Comparison of ENCODE assay signal across 22 cellular contexts in genomic region chr10:71918992-71919391, GRCh38. TPM values are rescaled to one million over a fixed set of nuclear protein-coding genes. Genes with fewer than 3 reads are reported as not detected.
DNase-seq lines count a peak whose midpoint lies in the region; ATAC-seq, FAIRE-seq and TF ChIP-seq lines count a peak whose summit lies in the region.
"Had no signal": no experiment of that assay in that cellular context is flagged by ENCODE, and none has a peak within 500 bp of the region (broad histone marks: within the 10 kb centered on the region; RNA-seq: fewer than 3 reads in every experiment).

No MANE protein-coding gene starts in this region.

- H3K36me3 ChIP-seq in HepG2 (replicated peaks in 1 of 2; ENCODE audit: control insufficient read depth in 1 of 2, insufficient read depth in 2 of 2, low read length in 2 of 2): no peaks in the 10 kb centered on the region
- no peaks in the 10 kb centered on the region for H3K36me3 ChIP-seq in thymus (ENCODE audit: control insufficient read depth, insufficient read depth)
- H3K36me3 ChIP-seq: BE2C, HAP-1 had no signal

- no peak for TF ChIP-seq POLR2A in HepG2 (IDR thresholded peaks at IDR 0.05; ENCODE audit: insufficient read depth in 1 of 2, low read depth in 2 of 2, low read length in 2 of 2)

- no peaks in the 10 kb centered on the region; a peak in 2 of 5 replicates for H3K27me3 ChIP-seq in HepG2 (ENCODE audit: control insufficient read depth in 1 of 2, insufficient read depth in 2 of 2, low read length in 2 of 2)
- H3K27me3 ChIP-seq in thymus (ENCODE audit: control insufficient read depth, insufficient read depth): no peaks in the 10 kb centered on the region
- H3K27me3 ChIP-seq: BE2C had no signal

- H3K9me3 Mint-ChIP-seq in activated naive CD4-positive, alpha-beta T cell treated with anti-CD3 and anti-CD28 coated beads, Interleukin-2, amount 10 ng/mL, durations not matched to agents 7 days and 5 days: peaks cover 3% of the 10 kb centered on the region

- H3K4me3 ChIP-seq in HepG2 (replicated peaks in 1 of 3; ENCODE audit: insufficient read depth in 1 of 3, low read depth in 2 of 3, low read length in 3 of 3) (no peak overlapping the region), thymus (ENCODE audit: low read length) (no peak overlapping the region)
- H3K4me3 ChIP-seq: GM12878, HAP-1 had no signal

- no peak for DNase-seq in RWPE1 (ENCODE audit: low spot score)
- no peak for DNase-seq in epithelial cell of prostate (ENCODE audit: low read depth, low spot score)
- DNase-seq in HepG2 (ENCODE audit: low spot score): no peak
- no peak for DNase-seq in mucosa of gallbladder (ENCODE audit: low spot score)
- no peak for DNase-seq in effector CD4-positive, alpha-beta T cell
- no peak for DNase-seq in activated naive CD4-positive, alpha-beta T cell treated with anti-CD3 and anti-CD28 coated beads, Interleukin-2, amount 10 ng/mL, durations not matched to agents 7 days and 5 days
- DNase-seq: ACHN; BE2C; C1 segment of cervical spinal cord; CD4-positive, CD25-positive, alpha-beta regulatory T cell; CD8-positive, alpha-beta memory T cell; COR-L47; DMS 273 treated with DMSO at 0.1 percent for 48 hours; DMS53; DND-41; EL; IMR-90 had no signal

- H3K4me2 ChIP-seq in HepG2 (ENCODE audit: low read depth, low read length): no peak overlapping the region

- no peak for FAIRE-seq in HepG2 (lab: Jason Lieb, UNC)
- FAIRE-seq: A204.1, GM12878 had no signal

- POLR2A ChIA-PET in RWPE1 (lab: Yijun Ruan, JAX; ENCODE audit: low non-redundant PET) (no interaction called here), HepG2 (lab: Yijun Ruan, JAX) (interaction anchor here (1.1 kb wide), 1 partner anchor 21 kb away, joined by 4 read pairs; no protein-coding TSS in a partner anchor)

- intact Hi-C loops in HepG2 (cut with micrococcal nuclease; ENCODE audit: unreplicated experiment): no loop called here

- peak overlapping the region; percentile 30 for H3K27ac ChIP-seq in RWPE1
- H3K27ac ChIP-seq in epithelial cell of prostate: peak overlapping the region; percentile 62
- H3K27ac ChIP-seq in HepG2 (ENCODE audit: extremely low read length, insufficient read depth, low read length): no peak overlapping the region
- peak overlapping the region; percentile 25 for H3K27ac ChIP-seq in thymus (ENCODE audit: low read depth)
- H3K27ac ChIP-seq: HL-60 had no signal

- no peak overlapping the region for H3K9ac ChIP-seq in HepG2 (ENCODE audit: insufficient read depth, low read depth, low read length)

- no peak for TF ChIP-seq CTCF in RWPE1 (conservative IDR thresholded peaks at IDR 0.05; ENCODE audit: low read depth)
- no peak for TF ChIP-seq CTCF in HepG2 (CRISPR knock-in tag; IDR thresholded peaks at IDR 0.05)

- H4K20me1 ChIP-seq in HepG2 (ENCODE audit: insufficient read depth, low read length): no peaks in the 10 kb centered on the region

- TF ChIP-seq EP300 in HepG2 (IDR thresholded peaks at IDR 0.05; ENCODE audit: low read depth in 2 of 2, low read length in 2 of 2) (no peak), HepG2 (CRISPR knock-in tag; IDR thresholded peaks at IDR 0.05; ENCODE audit: borderline replicate concordance) (no peak)

- H3K4me1 ChIP-seq in HepG2 (ENCODE audit: insufficient read depth, low read length): peaks cover 45% of the 10 kb centered on the region
- no peaks in the 10 kb centered on the region for H3K4me1 ChIP-seq in thymus (ENCODE audit: control insufficient read depth, insufficient read depth, low read length)

- BruUV-seq in HepG2 (replicated peaks; lab: Mats Ljungman, UMichigan): no TSS peak

- H2AFZ ChIP-seq in HepG2 (ENCODE audit: low read length): no peak overlapping the region

- H3K4me3 Mint-ChIP-seq in activated naive CD4-positive, alpha-beta T cell treated with anti-CD3 and anti-CD28 coated beads, Interleukin-2, amount 10 ng/mL, durations not matched to agents 7 days and 5 days: no peak overlapping the region
- H3K4me3 Mint-ChIP-seq: CD4-positive, CD25-positive, alpha-beta regulatory T cell; CD8-positive, alpha-beta memory T cell had no signal

- H3K27me3 Mint-ChIP-seq in activated naive CD4-positive, alpha-beta T cell treated with anti-CD3 and anti-CD28 coated beads, Interleukin-2, amount 10 ng/mL, durations not matched to agents 7 days and 5 days: peaks cover 44% of the 10 kb centered on the region

- CTCF ChIA-PET in RWPE1 (lab: Yijun Ruan, JAX): no interaction called here
- CTCF ChIA-PET in HepG2 (lab: Yijun Ruan, JAX; ENCODE audit: low intra/inter-chr PET ratio, low total read pairs): no interaction called here
- CTCF ChIA-PET in activated naive CD4-positive, alpha-beta T cell treated with anti-CD3 and anti-CD28 coated beads, Interleukin-2, amount 10 ng/mL, durations not matched to agents 7 days and 5 days (lab: Charles Lee): interaction anchor here (1.3 kb wide), 1 partner anchor 23 kb away, joined by 4 read pairs; no protein-coding TSS in a partner anchor

- WGBS in HepG2 (ENCODE audit: low lambda C conversion rate): 62% methylated on average over 7 of the region's 7 CpGs
- WGBS in thymus: 89% methylated on average over 7 of the region's 7 CpGs

- no peaks in the 10 kb centered on the region for H3K4me1 Mint-ChIP-seq in activated naive CD4-positive, alpha-beta T cell treated with anti-CD3 and anti-CD28 coated beads, Interleukin-2, amount 10 ng/mL, durations not matched to agents 7 days and 5 days
- H3K4me1 Mint-ChIP-seq: CD8-positive, alpha-beta memory T cell had no signal

- no peak for TF ChIP-seq RAD21 in HepG2 (CRISPR knock-in tag; IDR thresholded peaks at IDR 0.05)

- H3K27ac Mint-ChIP-seq in activated naive CD4-positive, alpha-beta T cell treated with anti-CD3 and anti-CD28 coated beads, Interleukin-2, amount 10 ng/mL, durations not matched to agents 7 days and 5 days: no peak overlapping the region
- H3K27ac Mint-ChIP-seq: CD4-positive, CD25-positive, alpha-beta regulatory T cell; CD8-positive, alpha-beta memory T cell had no signal

- no peaks in the 10 kb centered on the region for H3K79me2 ChIP-seq in HepG2 (ENCODE audit: insufficient read depth, low read length)

- H3K9me3 ChIP-seq in HepG2 (ENCODE audit: low read length) (no peaks in the 10 kb centered on the region), thymus (ENCODE audit: control insufficient read depth) (no peaks in the 10 kb centered on the region)
- H3K9me3 ChIP-seq: BE2C, HAP-1 had no signal

- ATAC-seq in HepG2: no peak
- ATAC-seq: GM12878 had no signal

- in situ Hi-C loops in HepG2 (cut with HindIII; ENCODE audit: extremely low pct_ligation_motif_present, low pct_unique_long_range_greater_than_20kb): no loop called here

- H3K36me3 Mint-ChIP-seq in activated naive CD4-positive, alpha-beta T cell treated with anti-CD3 and anti-CD28 coated beads, Interleukin-2, amount 10 ng/mL, durations not matched to agents 7 days and 5 days: no peaks in the 10 kb centered on the region
- H3K36me3 Mint-ChIP-seq: CD4-positive, CD25-positive, alpha-beta regulatory T cell had no signal

TF ChIP-seq in HepG2, 621 proteins besides CTCF, POLR2A, EP300 and RAD21:
- TF ChIP-seq, protein P1, sequence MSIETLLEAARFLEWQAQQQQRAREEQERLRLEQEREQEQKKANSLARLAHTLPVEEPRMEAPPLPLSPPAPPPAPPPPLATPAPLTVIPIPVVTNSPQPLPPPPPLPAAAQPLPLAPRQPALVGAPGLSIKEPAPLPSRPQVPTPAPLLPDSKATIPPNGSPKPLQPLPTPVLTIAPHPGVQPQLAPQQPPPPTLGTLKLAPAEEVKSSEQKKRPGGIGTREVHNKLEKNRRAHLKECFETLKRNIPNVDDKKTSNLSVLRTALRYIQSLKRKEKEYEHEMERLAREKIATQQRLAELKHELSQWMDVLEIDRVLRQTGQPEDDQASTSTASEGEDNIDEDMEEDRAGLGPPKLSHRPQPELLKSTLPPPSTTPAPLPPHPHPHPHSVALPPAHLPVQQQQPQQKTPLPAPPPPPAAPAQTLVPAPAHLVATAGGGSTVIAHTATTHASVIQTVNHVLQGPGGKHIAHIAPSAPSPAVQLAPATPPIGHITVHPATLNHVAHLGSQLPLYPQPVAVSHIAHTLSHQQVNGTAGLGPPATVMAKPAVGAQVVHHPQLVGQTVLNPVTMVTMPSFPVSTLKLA (IDR thresholded peaks at IDR 0.05): peak; percentile 52; the same call in 1 of the 2 replicates
- no peak for TF ChIP-seq RELA (CRISPR knock-in tag; IDR thresholded peaks at IDR 0.05)
- no peak for TF ChIP-seq ZNF12 (CRISPR knock-in tag; IDR thresholded peaks at IDR 0.05)
- TF ChIP-seq CCAR2 (optimal IDR thresholded peaks at IDR 0.05; ENCODE audit: low read depth, low read length): no peak
- TF ChIP-seq ZNF737 (CRISPR knock-in tag; IDR thresholded peaks at IDR 0.05; ENCODE audit: borderline replicate concordance): no peak
- TF ChIP-seq HDAC2 (CRISPR knock-in tag; IDR thresholded peaks at IDR 0.05): no peak

RNA-seq across cellular contexts. Expression of gene CHST3, which starts 45.2 kb away (rescaled TPM):
- 13.4 and 18.7 TPM in 2 replicates for total RNA-seq in HepG2 (2016; rRNA removed; fragmentation: Illumina TruSeq; extraction: Trizol)
- total RNA-seq in HepG2 (2016; cell fraction: cytosol; rRNA removed; fragmentation: Illumina TruSeq; extraction: Trizol; ENCODE audit: low read depth): 1.8 and 1.9 TPM in 2 replicates
- 12.3 and 17.7 TPM in 2 replicates for total RNA-seq in HepG2 (2016; cell fraction: insoluble cytoplasmic fraction; rRNA removed; fragmentation: Illumina TruSeq; extraction: Trizol)
- 7.4 and 7.7 TPM in 2 replicates for total RNA-seq in HepG2 (2016; cell fraction: membrane; rRNA removed; fragmentation: Illumina TruSeq; extraction: Trizol)
- total RNA-seq in HepG2 (2016; cell fraction: nucleus; rRNA removed; fragmentation: Illumina TruSeq; extraction: Trizol): 18.2 and 22.8 TPM in 2 replicates
- 7.2 and 8.1 TPM in 2 replicates for polyA plus RNA-seq in HepG2 (2011; rRNA removed)
- polyA plus RNA-seq in HepG2 (2011; cell fraction: cytosol; rRNA removed): 6.1 and 6.3 TPM in 2 replicates
- polyA plus RNA-seq in HepG2 (2011; cell fraction: nucleus; rRNA removed): 9.2 and 10.1 TPM in 2 replicates
- 4.5 and 6.1 TPM in 2 replicates for polyA plus RNA-seq in HepG2 (2012)
- polyA plus RNA-seq in HepG2 (2016; cell fraction: cytosol; fragmentation: Illumina TruSeq; extraction: Trizol; ENCODE audit: low read depth): 1.2 and 1.3 TPM in 2 replicates
- polyA plus RNA-seq in HepG2 (2016; cell fraction: insoluble cytoplasmic fraction; fragmentation: Illumina TruSeq; extraction: Trizol; ENCODE audit: low read depth): 8.1 and 9.2 TPM in 2 replicates
- 2.9 and 3.3 TPM in 2 replicates for polyA plus RNA-seq in HepG2 (2016; cell fraction: membrane; fragmentation: Illumina TruSeq; extraction: Trizol; ENCODE audit: low read depth)
- polyA plus RNA-seq in HepG2 (2016; cell fraction: nucleus; fragmentation: Illumina TruSeq; extraction: Trizol; ENCODE audit: insufficient read depth, low read depth): 25.5 and 27.0 TPM in 2 replicates
- 22.4 and 23.3 TPM in 2 replicates for polyA minus RNA-seq in HepG2 (2011; rRNA and poly(A)+ RNA removed; ENCODE audit: low replicate concordance)
- polyA minus RNA-seq in HepG2 (2011; cell fraction: cytosol; rRNA and poly(A)+ RNA removed): 9.6 TPM in 2 replicates
- polyA minus RNA-seq in HepG2 (2011; cell fraction: nucleus; rRNA and poly(A)+ RNA removed): 9.7 and 10.7 TPM in 2 replicates
- 2.5 TPM for polyA plus RNA-seq in thymus
- 10.3 TPM for total RNA-seq in mucosa of gallbladder
- total RNA-seq: CD4-positive, CD25-positive, alpha-beta regulatory T cell had no signal
- polyA plus RNA-seq: CD4-positive, CD25-positive, alpha-beta regulatory T cell; CD8-positive, alpha-beta memory T cell had no signal
